ENCODE assay signal across 12 cellular contexts in the genomic region with DNA sequence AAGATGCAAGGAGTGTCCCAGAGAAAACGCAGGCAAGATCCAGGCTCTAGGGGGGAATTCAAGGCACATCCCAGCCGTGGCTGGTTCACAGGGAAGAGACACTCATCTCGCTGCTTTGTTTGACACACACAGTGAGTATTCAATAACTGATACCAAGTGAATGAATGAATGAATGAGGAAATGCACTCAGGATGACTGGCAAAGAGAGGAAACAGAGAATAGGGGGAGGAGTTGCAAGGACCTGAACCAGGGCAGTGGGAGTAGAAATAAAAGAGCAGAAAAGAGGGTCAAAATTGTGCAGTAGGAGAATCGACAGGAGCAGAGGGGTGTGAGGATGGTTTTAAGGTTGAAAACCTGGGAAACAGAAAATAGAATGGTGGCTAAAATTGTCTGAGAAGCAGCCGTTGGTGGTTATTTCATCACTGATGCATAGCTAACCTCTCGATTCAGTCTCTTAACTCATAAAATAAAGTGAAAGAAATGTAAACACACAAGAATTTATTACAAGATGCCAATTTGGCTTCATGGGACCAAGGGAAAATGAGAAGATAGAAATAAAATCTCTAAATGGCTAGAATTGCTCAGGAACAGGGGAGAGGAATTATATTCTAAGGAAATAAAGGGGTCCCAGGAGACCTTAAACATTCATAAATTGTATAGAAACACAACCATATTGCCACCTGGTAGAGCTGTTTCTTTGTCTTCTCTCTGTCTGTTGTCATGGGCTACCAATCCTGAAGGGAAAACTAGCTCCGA.
DNase-seq lines count a peak whose midpoint lies in the region; ATAC-seq and TF ChIP-seq lines count a peak whose summit lies in the region.
"Had no signal": no experiment of that assay in that cellular context is flagged by ENCODE, and none has a peak within 500 bp of the region (broad histone marks: within the 10 kb centered on the region; RNA-seq: fewer than 3 reads in every experiment).

No MANE protein-coding gene starts in this region.

- no peak overlapping the region for H3K4ac ChIP-seq in mesenchymal stem cell (ENCODE audit: low read depth in 1 of 2, low read length in 2 of 2)

- no peaks in the 10 kb centered on the region for H3K4me1 Mint-ChIP-seq in activated CD4-positive, alpha-beta T cell treated with anti-CD3 and anti-CD28 coated beads, Interleukin-2, amount 10 ng/mL, durations not matched to agents 24 days and 14 days
- H3K4me1 Mint-ChIP-seq: activated CD4-positive, alpha-beta T cell treated with anti-CD3 and anti-CD28 coated beads, Interleukin-2, amount 10 ng/mL, durations not matched to agents 7 days and 5 days had no signal

- no peaks in the 10 kb centered on the region for H3K79me1 ChIP-seq in mesenchymal stem cell (replicated peaks; ENCODE audit: low read length, poor library complexity, severe bottlenecking)

- no peak overlapping the region for H2AK5ac ChIP-seq in mesenchymal stem cell (ENCODE audit: low read length, severe bottlenecking)

- peaks cover 14% of the 10 kb centered on the region for H3K27me3 Mint-ChIP-seq in activated CD4-positive, alpha-beta T cell treated with anti-CD3 and anti-CD28 coated beads, Interleukin-2, amount 10 ng/mL, durations not matched to agents 24 days and 14 days

- H3K4me3 Mint-ChIP-seq in activated CD4-positive, alpha-beta T cell treated with anti-CD3 and anti-CD28 coated beads, Interleukin-2, amount 10 ng/mL, durations not matched to agents 24 days and 14 days: no peak overlapping the region
- H3K4me3 Mint-ChIP-seq: activated CD4-positive, alpha-beta T cell treated with anti-CD3 and anti-CD28 coated beads, Interleukin-2, amount 10 ng/mL, durations not matched to agents 7 days and 5 days; activated naive CD8-positive, alpha-beta T cell had no signal

- H4K8ac ChIP-seq in mesenchymal stem cell (ENCODE audit: low read length): no peak overlapping the region

- no peak overlapping the region for H4K91ac ChIP-seq in mesenchymal stem cell (ENCODE audit: low read length)

- no peak overlapping the region for H3K27ac Mint-ChIP-seq in activated CD4-positive, alpha-beta T cell treated with anti-CD3 and anti-CD28 coated beads, Interleukin-2, amount 10 ng/mL, durations not matched to agents 24 days and 14 days
- H3K27ac Mint-ChIP-seq: activated CD4-positive, alpha-beta T cell treated with anti-CD3 and anti-CD28 coated beads, Interleukin-2, amount 10 ng/mL, durations not matched to agents 7 days and 5 days; activated naive CD8-positive, alpha-beta T cell had no signal

- H3K18ac ChIP-seq in mesenchymal stem cell (ENCODE audit: low read depth in 1 of 2, low read length in 2 of 2): no peak overlapping the region

- TF ChIP-seq CTCF in heart right ventricle (IDR thresholded peaks at IDR 0.05): no peak

- H3K27ac ChIP-seq in mesenchymal stem cell (ENCODE audit: low read length, poor library complexity, severe bottlenecking) (no peak overlapping the region), heart right ventricle (no peak overlapping the region)
- H3K27ac ChIP-seq: sigmoid colon had no signal

- H3K36me3 Mint-ChIP-seq in activated CD4-positive, alpha-beta T cell treated with anti-CD3 and anti-CD28 coated beads, Interleukin-2, amount 10 ng/mL, durations not matched to agents 24 days and 14 days (ENCODE audit: low read depth): no peaks in the 10 kb centered on the region
- H3K36me3 Mint-ChIP-seq: activated naive CD8-positive, alpha-beta T cell had no signal

- H3K23ac ChIP-seq in mesenchymal stem cell (ENCODE audit: low read length in 2 of 2): no peak overlapping the region

- no peaks in the 10 kb centered on the region for H3K4me1 ChIP-seq in mesenchymal stem cell (ENCODE audit: control insufficient read depth, insufficient read depth, low read depth, low read length)
- peaks cover 0 to 12% (median 0%) of the 10 kb centered on the region in 9 donors for H3K4me1 ChIP-seq in heart right ventricle
- H3K4me1 ChIP-seq: sigmoid colon had no signal

- H2BK15ac ChIP-seq in mesenchymal stem cell (ENCODE audit: low read depth, poor library complexity, severe bottlenecking): no peak overlapping the region

- intact Hi-C loops in heart right ventricle (cut with DNase I): loop anchor here in 1 of 10 donors (10.0 kb wide), 1 partner anchor 47 kb away; no protein-coding TSS in a partner anchor
- intact Hi-C loops in activated CD4-positive, alpha-beta T cell treated with anti-CD3 and anti-CD28 coated beads, Interleukin-2, amount 10 ng/mL, durations not matched to agents 24 days and 14 days (cut with micrococcal nuclease): no loop called here

- no peak overlapping the region for H2BK120ac ChIP-seq in mesenchymal stem cell (ENCODE audit: low read depth, low read length)

- H3K9me3 Mint-ChIP-seq in activated CD4-positive, alpha-beta T cell treated with anti-CD3 and anti-CD28 coated beads, Interleukin-2, amount 10 ng/mL, durations not matched to agents 24 days and 14 days: no peaks in the 10 kb centered on the region
- H3K9me3 Mint-ChIP-seq: activated CD4-positive, alpha-beta T cell treated with anti-CD3 and anti-CD28 coated beads, Interleukin-2, amount 10 ng/mL, durations not matched to agents 7 days and 5 days had no signal

- H3K14ac ChIP-seq in mesenchymal stem cell (ENCODE audit: low read length in 2 of 2): no peak overlapping the region

- H3K36me3 ChIP-seq in mesenchymal stem cell (ENCODE audit: control insufficient read depth in 1 of 2, insufficient read depth in 2 of 2, low read depth in 1 of 2, low read length in 2 of 2) (no peaks in the 10 kb centered on the region), heart right ventricle (no peaks in the 10 kb centered on the region)
- H3K36me3 ChIP-seq: sigmoid colon had no signal

- no peak overlapping the region for H2BK5ac ChIP-seq in mesenchymal stem cell (ENCODE audit: low read depth, low read length, poor library complexity, severe bottlenecking)

- H3K9me3 ChIP-seq in mesenchymal stem cell (ENCODE audit: control insufficient read depth, low read length) (no peaks in the 10 kb centered on the region), heart right ventricle (no peaks in the 10 kb centered on the region)
- H3K9me3 ChIP-seq: sigmoid colon had no signal

- H3K27me3 ChIP-seq in mesenchymal stem cell (ENCODE audit: control insufficient read depth in 1 of 2, insufficient read depth in 1 of 2, low read length in 2 of 2) (peaks cover 0 to 4% of the 10 kb centered on the region in 2 experiments), heart right ventricle (no peaks in the 10 kb centered on the region)
- H3K27me3 ChIP-seq: sigmoid colon had no signal

- 89% methylated on average over 4 of the region's 7 CpGs for WGBS in mesenchymal stem cell
- 74 to 79% methylated on average over 7 of the region's 7 CpGs for WGBS in heart right ventricle, 2 donors

- H2AFZ ChIP-seq in mesenchymal stem cell (ENCODE audit: low read depth, low read length): no peak overlapping the region

- DNase-seq in mesenchymal stem cell (no peak), activated T-cell treated with anti-CD3 and anti-CD28 coated beads for 4 hours (no peak), heart right ventricle (no peak)
- no peak for DNase-seq in activated CD4-positive, alpha-beta T cell treated with anti-CD3 and anti-CD28 coated beads, Interleukin-2, amount 10 ng/mL, durations not matched to agents 24 days and 14 days
- DNase-seq: activated CD4-positive, alpha-beta T cell treated with anti-CD3 and anti-CD28 coated beads, Interleukin-2, amount 10 ng/mL, durations not matched to agents 7 days and 5 days; DND-41; sigmoid colon had no signal

- H3K4me2 ChIP-seq in mesenchymal stem cell (ENCODE audit: low read length, poor library complexity, severe bottlenecking): no peak overlapping the region

- peak; percentile 38 for ATAC-seq in GM18858 (IDR thresholded peaks at IDR 0.05; ENCODE audit: unreplicated experiment)
- ATAC-seq in GM21529 (IDR thresholded peaks at IDR 0.05; ENCODE audit: unreplicated experiment): peak; percentile 42
- ATAC-seq in HG03571 (IDR thresholded peaks at IDR 0.05; ENCODE audit: unreplicated experiment): peak; percentile 59
- no peak for ATAC-seq in HG02642 (IDR thresholded peaks at IDR 0.05; ENCODE audit: poor library complexity, unreplicated experiment)
- ATAC-seq in heart right ventricle: no peak

- H3K4me3 ChIP-seq in mesenchymal stem cell (ENCODE audit: insufficient read depth in 1 of 2, low read depth in 1 of 2, low read length in 2 of 2) (peak overlapping the region in 1 of 2 experiments; percentile 58), heart right ventricle (peak overlapping the region in 2 of 10 donors; percentile 2 to 7)
- H3K4me3 ChIP-seq: sigmoid colon had no signal

- H2BK12ac ChIP-seq in mesenchymal stem cell (ENCODE audit: low read length in 2 of 2): no peak overlapping the region

- peak overlapping the region; percentile 79 for H3K9ac ChIP-seq in mesenchymal stem cell (ENCODE audit: low read length)

Comparison
In these comparisons a context has a peak if more than half of its experiments do, and no peak if none do; other contexts are left out.
1. ATAC-seq: peak in GM18858 (single experiment), GM21529 (single experiment) and HG03571 (single experiment); none in HG02642 (single experiment) and heart right ventricle (0 of 8).